In the genomic region with DNA sequence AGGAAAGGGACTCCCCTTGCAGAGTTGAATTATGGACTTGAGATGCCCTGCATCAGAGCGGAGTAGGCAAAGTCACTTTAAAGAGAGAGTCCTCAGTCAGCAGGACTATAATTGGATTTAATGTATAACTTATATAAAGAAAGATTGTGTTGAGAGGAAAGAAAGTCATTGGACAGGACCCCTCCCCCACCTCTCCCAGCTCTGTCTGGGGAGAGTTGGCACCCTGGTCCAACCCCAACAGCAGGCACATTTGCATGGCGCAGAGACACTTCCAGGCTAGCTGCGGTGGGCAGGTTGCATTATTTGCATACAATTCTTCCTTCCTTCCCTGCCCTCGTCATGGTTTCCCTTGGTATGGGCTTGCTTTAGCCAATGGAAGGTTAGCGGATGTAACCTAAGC, we compare ENCODE assay signal across 24 cellular contexts. TPM values are rescaled to one million over a fixed set of nuclear protein-coding genes. Genes with fewer than 3 reads are reported as not detected.
DNase-seq lines count a peak whose midpoint lies in the region; ATAC-seq, FAIRE-seq and TF ChIP-seq lines count a peak whose summit lies in the region.
"Had no signal": no experiment of that assay in that cellular context is flagged by ENCODE, and none has a peak within 500 bp of the region (broad histone marks: within the 10 kb centered on the region; RNA-seq: fewer than 3 reads in every experiment).

No MANE protein-coding gene starts in this region.

- no peak for TF ChIP-seq POLR2A in GM12891 (IDR thresholded peaks at IDR 0.05; ENCODE audit: low read depth, low read length)

- DNase-seq in NCI-H2171 (lab: John Stamatoyannopoulos, UW) (peak; percentile 59), NCI-H526 treated with DMSO at 0.1 percent for 48 hours (lab: John Stamatoyannopoulos, UW) (peak; percentile 87), left colon (peak in 1 of 2 donors; percentile 15), substantia nigra (lab: John Stamatoyannopoulos, UW) (no peak), GM12891 (ENCODE audit: insufficient read length, low spot score) (no peak), SW480 (ENCODE audit: low spot score) (no peak), dermis blood vessel endothelial cell (no peak), HUDEP-2 (lab: John Stamatoyannopoulos, UW; ENCODE audit: unreplicated experiment in 76 of 76) (no peak)
- DNase-seq: DMS53, GM23248, H7, Kasumi-1, NCI-H1105 treated with DMSO at 0.1 percent for 48 hours, NCI-H2029, NCI-H2227 treated with DMSO at 0.1 percent for 48 hours, NCI-H510A, SHP77 had no signal

- no peak for FAIRE-seq in GM12891 (lab: Jason Lieb, UNC)
- FAIRE-seq: G401.6, HepG2, K562 had no signal

- ATAC-seq in left colon: peak; percentile 51
- ATAC-seq: HepG2, K562, Panc1 had no signal

- intact Hi-C loops in left colon (cut with DNase I, micrococcal nuclease): no loop called here

- H3K27ac ChIP-seq in substantia nigra (ENCODE audit: low read depth, low read length, poor library complexity, severe bottlenecking): peak overlapping the region; percentile 89
- H3K27ac ChIP-seq: GM23248 had no signal

TF ChIP-seq in GM12891, 5 proteins besides CTCF, POLR2A, EP300 and RAD21:
- TF ChIP-seq POLR2AphosphoS5 (IDR thresholded peaks at IDR 0.05; ENCODE audit: low read depth, low read length) (no peak), SPI1 (IDR thresholded peaks at IDR 0.05; ENCODE audit: low read depth, low read length) (no peak), TAF1 (IDR thresholded peaks at IDR 0.05; ENCODE audit: low read depth, low read length) (no peak), POU2F2 (IDR thresholded peaks at IDR 0.05; ENCODE audit: low read depth, low read length) (no peak), PAX5 (IDR thresholded peaks at IDR 0.05; ENCODE audit: insufficient read depth, low read length, severe bottlenecking) (no peak)
TF ChIP-seq in GM12891: peak in this region for 0.

RNA-seq across cellular contexts. Expression of a gene that starts 46.1 kb away (rescaled TPM):
- total RNA-seq in left colon: 1 to 10 TPM; 2.1 to 5.9 TPM
- 0.05 TPM for polyA plus RNA-seq in GM12891 (2012; ENCODE audit: low read depth, missing spikeins)
- 3.7 and 18.5 TPM in 2 replicates for total RNA-seq in dermis blood vessel endothelial cell
- total RNA-seq: A172, HepG2, HT-29, M059J had no signal
- polyA plus RNA-seq: HepG2, K562 had no signal

Comparison
In these comparisons a context has a peak if more than half of its experiments do, and no peak if none do; other contexts are left out.
1. DNase-seq: peak in NCI-H2171 (single experiment) and NCI-H526 treated with DMSO at 0.1 percent for 48 hours (single experiment); none in substantia nigra (0 of 49), GM12891 (single experiment), SW480 (single experiment), dermis blood vessel endothelial cell (single experiment) and HUDEP-2 (0 of 76).